22 cellular contexts compared by ENCODE assay signal in genomic region chr10:47196691-47197090, GRCh38.
"Had no signal": no experiment of that assay in that cellular context is flagged by ENCODE, and none has a peak within 500 bp of the region (broad histone marks: within the 10 kb centered on the region; RNA-seq: fewer than 3 reads in every experiment).

No MANE protein-coding gene starts in this region.

- H3K36me3 ChIP-seq: gastrocnemius medialis, heart right ventricle, neutrophil, transverse colon, uterus had no signal

- H3K4me3 Mint-ChIP-seq: central memory CD8-positive, alpha-beta T cell; nephron; stimulated activated effector memory CD8-positive, alpha-beta T cell treated with anti-CD3 and anti-CD28 coated beads, Interleukin-12 subunit alpha, Interleukin-12 subunit beta, amount 100 ng/mL, for 72 hours; stimulated activated naive CD8-positive, alpha-beta T cell treated with anti-CD3 and anti-CD28 coated beads, Interleukin-15, Interleukin-2, amounts not matched to agents 100 ng/mL and 50 ng/mL, for 24 hours had no signal

- H3K4me1 Mint-ChIP-seq: central memory CD8-positive, alpha-beta T cell; stimulated activated effector memory CD8-positive, alpha-beta T cell treated with anti-CD3 and anti-CD28 coated beads, Interleukin-12 subunit alpha, Interleukin-12 subunit beta, amount 100 ng/mL, for 72 hours had no signal

- H3K4me1 ChIP-seq: gastrocnemius medialis, heart right ventricle, psoas muscle, testis, transverse colon, uterus had no signal

- H3K27me3 ChIP-seq: dorsolateral prefrontal cortex, gastrocnemius medialis, neutrophil, testis, transverse colon, uterus had no signal

- H3K27me3 Mint-ChIP-seq: central memory CD8-positive, alpha-beta T cell; stimulated activated naive CD8-positive, alpha-beta T cell treated with anti-CD3 and anti-CD28 coated beads, Interleukin-15, Interleukin-2, amounts not matched to agents 100 ng/mL and 50 ng/mL, for 24 hours had no signal

- H3K4me3 ChIP-seq: dorsolateral prefrontal cortex, gastrocnemius medialis, heart right ventricle, mucosa of descending colon, psoas muscle, testis, transverse colon, uterus had no signal

- H3K27ac Mint-ChIP-seq: nephron; stimulated activated effector memory CD8-positive, alpha-beta T cell treated with anti-CD3 and anti-CD28 coated beads, Interleukin-12 subunit alpha, Interleukin-12 subunit beta, amount 100 ng/mL, for 72 hours had no signal

- DNase-seq: cortex of kidney; dorsolateral prefrontal cortex; effector CD8-positive, alpha-beta T cell; gastrocnemius medialis; heart right ventricle; hypothalamus; kidney glomerular epithelial cell; mucosa of descending colon; psoas muscle; retina; stimulated activated CD4-positive, alpha-beta T cell treated with anti-CD3 and anti-CD28 coated beads, Interleukin-4, amount 100 ng/mL, for 1 hour; stimulated activated CD8-positive, alpha-beta memory T cell treated with anti-CD3 and anti-CD28 coated beads, Interleukin-4, amount 100 ng/mL, for 48 hours; testis; transverse colon; uterus had no signal

- H3K36me3 Mint-ChIP-seq: stimulated activated effector memory CD8-positive, alpha-beta T cell treated with anti-CD3 and anti-CD28 coated beads, Interleukin-12 subunit alpha, Interleukin-12 subunit beta, amount 100 ng/mL, for 72 hours had no signal

- H3K27ac ChIP-seq: dorsolateral prefrontal cortex, gastrocnemius medialis, heart right ventricle, neutrophil, psoas muscle, testis, transverse colon, uterus had no signal

- ATAC-seq: esophagus mucosa; gastrocnemius medialis; left lobe of liver; mucosa of descending colon; psoas muscle; stimulated activated effector memory CD8-positive, alpha-beta T cell treated with anti-CD3 and anti-CD28 coated beads, Interleukin-12 subunit alpha, Interleukin-12 subunit beta, amount 100 ng/mL, for 72 hours had no signal

- H3K9me3 ChIP-seq: gastrocnemius medialis, mucosa of descending colon, neutrophil, psoas muscle, testis, transverse colon, uterus had no signal
